ENCODE assay signal across 1 cellular context in the genomic region with DNA sequence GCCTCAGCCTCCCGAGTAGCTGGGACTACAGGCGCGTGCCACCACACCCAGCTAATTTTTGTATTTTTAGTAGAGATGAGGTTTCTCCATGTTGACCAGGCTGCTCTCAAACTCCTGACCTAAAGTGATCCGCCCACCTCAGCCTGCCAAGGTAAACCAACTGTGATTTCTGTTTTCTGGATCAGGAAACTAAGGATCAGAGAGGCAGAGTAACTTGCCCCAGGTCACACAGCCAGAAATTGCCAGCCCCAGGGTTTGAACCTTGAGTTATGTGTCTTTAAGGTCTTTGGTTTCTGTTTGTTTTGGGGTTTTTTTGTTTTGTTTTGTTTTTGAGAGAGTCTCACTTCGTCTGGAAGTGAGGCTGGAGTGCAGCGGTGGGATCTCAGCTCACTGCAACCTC.
TF ChIP-seq lines count a peak whose summit lies in the region.

No MANE protein-coding gene starts in this region.

TF ChIP-seq in HCT116, 20 proteins besides CTCF, POLR2A, EP300 and RAD21 (continued from another document):
- TF ChIP-seq CEBPB (IDR thresholded peaks at IDR 0.05; ENCODE audit: low read depth) (no peak), ATF3 (IDR thresholded peaks at IDR 0.05) (no peak), SIN3A (IDR thresholded peaks at IDR 0.05; ENCODE audit: low read depth) (no peak), EGR1 (IDR thresholded peaks at IDR 0.05; ENCODE audit: low read depth) (no peak), ZBTB33 (IDR thresholded peaks at IDR 0.05; ENCODE audit: extremely low read depth, insufficient replicate concordance, low read length) (no peak), SP1 (IDR thresholded peaks at IDR 0.05; ENCODE audit: low read depth) (no peak), EZH2 (IDR thresholded peaks at IDR 0.05) (no peak), FOSL1 (IDR thresholded peaks at IDR 0.05; ENCODE audit: low read depth) (no peak), JUND (IDR thresholded peaks at IDR 0.05) (no peak), CBX3 (IDR thresholded peaks at IDR 0.05; ENCODE audit: low read depth) (no peak), ZFX (IDR thresholded peaks at IDR 0.05) (no peak), YY1 (IDR thresholded peaks at IDR 0.05; ENCODE audit: extremely low read depth, insufficient replicate concordance, low read depth, low read length) (no peak), SRF (IDR thresholded peaks at IDR 0.05; ENCODE audit: low read depth) (no peak), ELF1 (IDR thresholded peaks at IDR 0.05; ENCODE audit: borderline replicate concordance, low read depth) (no peak)
